ENCODE assay signal across 8 cellular contexts in genomic region chr19:48489608-48490216, GRCh38. TPM values are rescaled to one million over a fixed set of nuclear protein-coding genes. Genes with fewer than 3 reads are reported as not detected.
A peak's percentile ranks its signal among the peaks of the same experiment; 100 is the strongest.
DNase-seq lines count a peak whose midpoint lies in the region; ATAC-seq and TF ChIP-seq lines count a peak whose summit lies in the region.

No MANE protein-coding gene starts in this region.

- H3K27ac ChIP-seq in KMS-11 (no peak overlapping the region), RWPE2 (ENCODE audit: poor library complexity, severe bottlenecking) (no peak overlapping the region)

- H3K4me2 ChIP-seq in KMS-11: peak overlapping the region; percentile 95; the same call in 1 of the 2 replicates

- peak; percentile 89 for DNase-seq in GM10266 (ENCODE audit: extremely low spot score)
- DNase-seq in RWPE2 (ENCODE audit: low spot score): peak; percentile 58
- peak; percentile 79 for DNase-seq in activated gamma-delta T cell treated with Interleukin-2 at 50 U/mL for 16 hours
- DNase-seq in Right ventricle myocardium superior: peak; percentile 87
- no peak for DNase-seq in retinal pigment epithelial cell (ENCODE audit: low read depth)

- H3K4me3 ChIP-seq in KMS-11 (IDR thresholded peaks at IDR 0.05; ENCODE audit: insufficient read depth, low read depth, low read length) (no peak overlapping the region), RWPE2 (ENCODE audit: severe bottlenecking) (no peak overlapping the region), retinal pigment epithelial cell (ENCODE audit: low read length) (no peak overlapping the region)

- no peaks in the 10 kb centered on the region for H4K20me1 ChIP-seq in KMS-11 (ENCODE audit: insufficient read depth)

- TF ChIP-seq CTCF in GM10266 (IDR thresholded peaks at IDR 0.05; ENCODE audit: control insufficient read depth, insufficient read depth, low read depth, missing control alignments) (peak; percentile 94), KMS-11 (conservative IDR thresholded peaks at IDR 0.05; ENCODE audit: low read depth, low read length) (peak; percentile 96), RWPE2 (IDR thresholded peaks at IDR 0.05; ENCODE audit: poor library complexity, severe bottlenecking) (peak; percentile 94), retinal pigment epithelial cell (conservative IDR thresholded peaks at IDR 0.05; ENCODE audit: low read depth, low read length) (peak; percentile 94)

- no peak overlapping the region for H2AFZ ChIP-seq in KMS-11 (ENCODE audit: low read depth)

- H3K36me3 ChIP-seq in KMS-11 (ENCODE audit: insufficient read depth): no peaks in the 10 kb centered on the region
- no peaks in the 10 kb centered on the region for H3K36me3 ChIP-seq in RWPE2 (ENCODE audit: low read depth)

- H3K27me3 ChIP-seq in KMS-11 (ENCODE audit: insufficient read depth, low read depth) (peaks cover 47% of the 10 kb centered on the region), RWPE2 (ENCODE audit: insufficient read depth, poor library complexity, severe bottlenecking) (no peaks in the 10 kb centered on the region)

- no peaks in the 10 kb centered on the region for H3K79me2 ChIP-seq in KMS-11 (ENCODE audit: insufficient read depth, low read depth)

- H3K9ac ChIP-seq in KMS-11: no peak overlapping the region

- intact Hi-C loops in Right ventricle myocardium superior (cut with DNase I): loop anchor here (5.0 kb wide), 1 partner anchor 98 kb away; no protein-coding TSS in a partner anchor

- 0 out of 3 replicates have a peak, but pooled peaks have one; percentile 15 for ATAC-seq in RWPE2 (ENCODE audit: low read depth)
- peak; percentile 33 for ATAC-seq in Right ventricle myocardium superior (ENCODE audit: poor library complexity)
- ATAC-seq in HG02973 (IDR thresholded peaks at IDR 0.05; ENCODE audit: unreplicated experiment): no peak
- no peak for ATAC-seq in HG03432 (IDR thresholded peaks at IDR 0.05; ENCODE audit: unreplicated experiment)

- H3K4me1 ChIP-seq in KMS-11 (ENCODE audit: low read depth, poor library complexity, severe bottlenecking) (peaks cover 34% of the 10 kb centered on the region), RWPE2 (ENCODE audit: insufficient read depth, poor library complexity, severe bottlenecking) (peaks cover 31% of the 10 kb centered on the region)

- no peaks in the 10 kb centered on the region for H3K9me3 ChIP-seq in RWPE2 (ENCODE audit: severe bottlenecking)

RNA-seq across cellular contexts. Expression of gene CYTH2, which starts 20.5 kb away (rescaled TPM):
- total RNA-seq in Right ventricle myocardium superior: 29.8 TPM

RNA-seq across cellular contexts. Expression of gene LMTK3, which starts 21.9 kb away (rescaled TPM):
- total RNA-seq in Right ventricle myocardium superior: 0.70 TPM

RNA-seq across cellular contexts. Expression of gene KCNJ14, which starts 34.3 kb away (rescaled TPM):
- total RNA-seq in Right ventricle myocardium superior: 0.24 TPM

RNA-seq across cellular contexts. Expression of gene GRWD1, which starts 43.9 kb away (rescaled TPM):
- 16.9 TPM for total RNA-seq in Right ventricle myocardium superior

Comparison
In these comparisons a context has a peak if more than half of its experiments do, and no peak if none do; other contexts are left out.
1. ATAC-seq: peak in RWPE2 (single experiment) and Right ventricle myocardium superior (single experiment); none in HG02973 (single experiment) and HG03432 (single experiment).
2. Peak in every context shown above with its lines, with median percentiles within 50 percentile points of each other: CTCF ChIP-seq.